In the genomic region with DNA sequence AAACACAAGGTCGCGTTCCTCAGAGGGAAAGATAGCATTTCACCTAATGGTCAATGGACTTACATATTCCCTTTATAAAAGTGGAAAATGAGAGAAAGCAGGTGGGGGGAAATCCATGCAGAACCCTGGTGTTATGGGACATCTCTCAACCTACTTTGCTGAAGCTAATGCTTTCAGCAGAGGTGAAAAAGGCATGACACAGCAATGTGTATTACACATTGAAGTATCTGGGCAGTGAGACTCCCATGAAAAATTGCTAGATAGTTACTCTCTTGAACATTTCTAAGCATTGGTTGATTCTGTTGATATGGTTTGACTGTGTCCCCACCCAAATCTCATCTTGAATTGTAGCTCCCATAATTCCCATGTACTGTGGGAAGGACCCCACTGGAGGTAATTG, we compare ENCODE assay signal across 23 cellular contexts.
DNase-seq lines count a peak whose midpoint lies in the region; ATAC-seq, FAIRE-seq and TF ChIP-seq lines count a peak whose summit lies in the region.
"Had no signal": no experiment of that assay in that cellular context is flagged by ENCODE, and none has a peak within 500 bp of the region (broad histone marks: within the 10 kb centered on the region; RNA-seq: fewer than 3 reads in every experiment).

No MANE protein-coding gene starts in this region.

- H3K4me2 ChIP-seq in OCI-LY3 (ENCODE audit: low read length) (no peak overlapping the region), K562 (ENCODE audit: insufficient read depth, low read length) (no peak overlapping the region)
- H3K4me2 ChIP-seq: BLaER1 had no signal

- peaks cover 0 to 7% (median 2%) of the 10 kb centered on the region in 3 donors for H3K4me1 Mint-ChIP-seq in CD8-positive, alpha-beta memory T cell

- 0 out of 2 replicates have a peak, but pooled peaks cover 5% of the 10 kb centered on the region for H3K9me3 ChIP-seq in OCI-LY3 (ENCODE audit: insufficient read depth, low read length)
- no peaks in the 10 kb centered on the region for H3K9me3 ChIP-seq in K562 (replicated peaks; ENCODE audit: control insufficient read depth, insufficient read depth, low read depth, low read length)
- H3K9me3 ChIP-seq in CD8-positive, alpha-beta memory T cell (ENCODE audit: low read length) = no peaks in the 10 kb centered on the region
- H3K9me3 ChIP-seq in sigmoid colon = no peaks in the 10 kb centered on the region
- H3K9me3 ChIP-seq in right atrium auricular region = no peaks in the 10 kb centered on the region
- H3K9me3 ChIP-seq: BE2C, BLaER1, Caco-2 had no signal

- H4K20me1 ChIP-seq in OCI-LY3 (ENCODE audit: insufficient read depth, low read length) = no peaks in the 10 kb centered on the region
- no peaks in the 10 kb centered on the region for H4K20me1 ChIP-seq in K562 (replicated peaks; ENCODE audit: control insufficient read depth, insufficient read depth, low read length)
- H4K20me1 ChIP-seq: BLaER1 had no signal

- ATAC-seq in K562 = 0 out of 3 replicates have a peak, but pooled peaks have one; percentile 12
- ATAC-seq: GM12878 had no signal

- H3K27me3 ChIP-seq in OCI-LY3 (ENCODE audit: low read depth, low read length) = no peaks in the 10 kb centered on the region
- H3K27me3 ChIP-seq in K562 (ENCODE audit: control insufficient read depth in 2 of 2, insufficient read depth in 2 of 2, low read length in 2 of 2) = no peaks in the 10 kb centered on the region
- H3K27me3 ChIP-seq in CD8-positive, alpha-beta memory T cell (ENCODE audit: insufficient read depth, low read length, poor library complexity, severe bottlenecking) = no peaks in the 10 kb centered on the region
- no peaks in the 10 kb centered on the region for H3K27me3 ChIP-seq in sigmoid colon
- no peaks in the 10 kb centered on the region for H3K27me3 ChIP-seq in right atrium auricular region
- H3K27me3 ChIP-seq: BE2C, BLaER1 had no signal

- no TSS peak for BruUV-seq in K562 (replicated peaks; lab: Mats Ljungman, UMichigan)

- H3K4me3 Mint-ChIP-seq in CD8-positive, alpha-beta memory T cell = no peak overlapping the region
- H3K4me3 Mint-ChIP-seq: CD14-positive monocyte; CD4-positive, alpha-beta memory T cell; CD4-positive, CD25-positive, alpha-beta regulatory T cell had no signal

- no peak overlapping the region for H3K4me3 ChIP-seq in OCI-LY3 (ENCODE audit: low read length)
- H3K4me3 ChIP-seq in K562 = no peak overlapping the region
- no peak overlapping the region for H3K4me3 ChIP-seq in CD8-positive, alpha-beta memory T cell (ENCODE audit: low read length)
- H3K4me3 ChIP-seq in sigmoid colon = no peak overlapping the region
- H3K4me3 ChIP-seq in right atrium auricular region = no peak overlapping the region
- H3K4me3 ChIP-seq: BLaER1, GM12878 had no signal

- POLR2A ChIA-PET in K562 (lab: Yijun Ruan, JAX) = interaction anchor here (0.8 to 2.5 kb wide), 5 partner anchors 9 to 242 kb away, joined by 3 to 9 read pairs (median 3); no protein-coding TSS in a partner anchor
- POLR2A ChIA-PET in CD8-positive, alpha-beta memory T cell (lab: Charles Lee) = interaction anchor here (0.6 kb wide), 1 partner anchor 15 kb away, joined by 4 read pairs; no protein-coding TSS in a partner anchor

- no peak for TF ChIP-seq EP300 in K562 (IDR thresholded peaks at IDR 0.05; ENCODE audit: low read length)
- TF ChIP-seq EP300 in sigmoid colon (IDR thresholded peaks at IDR 0.05) = no peak

- no peak overlapping the region for H3K27ac Mint-ChIP-seq in CD8-positive, alpha-beta memory T cell
- H3K27ac Mint-ChIP-seq: CD14-positive monocyte; CD4-positive, alpha-beta memory T cell; CD4-positive, CD25-positive, alpha-beta regulatory T cell had no signal

- H3K9ac ChIP-seq in OCI-LY3 (ENCODE audit: low read length) (no peak overlapping the region), K562 (ENCODE audit: insufficient read depth in 1 of 2, low read depth in 2 of 2, low read length in 2 of 2) (no peak overlapping the region)
- H3K9ac ChIP-seq: BLaER1 had no signal

- peaks cover 0 to 1% of the 10 kb centered on the region in 2 donors for H3K27me3 Mint-ChIP-seq in CD8-positive, alpha-beta memory T cell
- H3K27me3 Mint-ChIP-seq: CD4-positive, alpha-beta memory T cell; CD4-positive, CD25-positive, alpha-beta regulatory T cell had no signal

- no peak for TF ChIP-seq CTCF in OCI-LY3 (IDR thresholded peaks at IDR 0.05; ENCODE audit: low read depth, low read length)
- no peak for TF ChIP-seq CTCF in K562 (IDR thresholded peaks at IDR 0.05 in 2 of 3, conservative IDR thresholded peaks at IDR 0.05 in 1 of 3; ENCODE audit: insufficient read depth in 2 of 3, low read depth in 1 of 3, low read length in 3 of 3)
- no peak for TF ChIP-seq CTCF in sigmoid colon (IDR thresholded peaks at IDR 0.05)
- no peak for TF ChIP-seq CTCF in right atrium auricular region (IDR thresholded peaks at IDR 0.05)

- CTCF ChIA-PET in K562 (lab: Yijun Ruan, JAX; ENCODE audit: low intra/inter-chr PET ratio) = no interaction called here
- CTCF ChIA-PET in CD8-positive, alpha-beta memory T cell (lab: Charles Lee) = no interaction called here

- H3K9me3 Mint-ChIP-seq in CD8-positive, alpha-beta memory T cell = no peaks in the 10 kb centered on the region
- H3K9me3 Mint-ChIP-seq: CD14-positive monocyte; CD4-positive, alpha-beta memory T cell; CD4-positive, CD25-positive, alpha-beta regulatory T cell had no signal

- H3K79me2 ChIP-seq in OCI-LY3 (ENCODE audit: low read length) (no peaks in the 10 kb centered on the region), K562 (ENCODE audit: control insufficient read depth, insufficient read depth, low read length) (no peaks in the 10 kb centered on the region; the same call in 2 of the 3 replicates)

- peak overlapping the region; percentile 85 for H3K27ac ChIP-seq in OCI-LY3 (ENCODE audit: low read length)
- no peak overlapping the region for H3K27ac ChIP-seq in K562 (ENCODE audit: extremely low read depth, low read depth, low read length)
- H3K27ac ChIP-seq in CD8-positive, alpha-beta memory T cell (ENCODE audit: low read depth, low read length) = no peak overlapping the region
- no peak overlapping the region for H3K27ac ChIP-seq in caudate nucleus (ENCODE audit: low read depth, low read length)
- H3K27ac ChIP-seq in sigmoid colon = no peak overlapping the region
- no peak overlapping the region for H3K27ac ChIP-seq in right atrium auricular region
- H3K27ac ChIP-seq: BLaER1 had no signal

- H3K4me1 ChIP-seq in OCI-LY3 (ENCODE audit: low read length) (peaks cover 61% of the 10 kb centered on the region), K562 (replicated peaks in 1 of 2; ENCODE audit: control insufficient read depth in 2 of 2, insufficient read depth in 2 of 2, low read length in 2 of 2) (peaks cover 9 to 37% of the 10 kb centered on the region in 2 experiments), sigmoid colon (peaks cover 0 to 1% (median under 1%) of the 10 kb centered on the region in 4 donors), right atrium auricular region (no peaks in the 10 kb centered on the region)
- H3K4me1 ChIP-seq in CD8-positive, alpha-beta memory T cell (ENCODE audit: insufficient read depth, low read length) = no peaks in the 10 kb centered on the region
- H3K4me1 ChIP-seq: BE2C, BLaER1 had no signal

- no peaks in the 10 kb centered on the region for H3K36me3 ChIP-seq in OCI-LY3 (replicated peaks; ENCODE audit: low read depth, low read length)
- no peaks in the 10 kb centered on the region for H3K36me3 ChIP-seq in K562 (ENCODE audit: control insufficient read depth, insufficient read depth, low read length)
- no peaks in the 10 kb centered on the region for H3K36me3 ChIP-seq in CD8-positive, alpha-beta memory T cell (ENCODE audit: insufficient read depth, low read length)
- H3K36me3 ChIP-seq in sigmoid colon = no peaks in the 10 kb centered on the region
- no peaks in the 10 kb centered on the region for H3K36me3 ChIP-seq in right atrium auricular region
- H3K36me3 ChIP-seq: BE2C, BLaER1 had no signal

- in situ Hi-C loops in K562 (cut with MboI) = no loop called here

- H2AFZ ChIP-seq in OCI-LY3 (ENCODE audit: low read depth, low read length) (no peak overlapping the region), K562 (ENCODE audit: low read depth, low read length) (no peak overlapping the region)

- DNase-seq in K562 (ENCODE audit: extremely low read depth in 1 of 4, low spot score in 3 of 4) = no peak
- DNase-seq in erythroblast (lab: John Stamatoyannopoulos, UW) = peak; percentile 22 to 40
- no peak for DNase-seq in CD8-positive, alpha-beta memory T cell
- no peak for DNase-seq in caudate nucleus (lab: John Stamatoyannopoulos, UW)
- DNase-seq in sigmoid colon = no peak
- no peak for DNase-seq in right atrium auricular region (ENCODE audit: low spot score)
- DNase-seq: 8988T; ACHN; BE2C; C1 segment of cervical spinal cord; Caco-2; Calu3; CD4-positive, alpha-beta memory T cell; CD4-positive, CD25-positive, alpha-beta regulatory T cell; DMS79 treated with DMSO at 0.1 percent for 48 hours had no signal

- TF ChIP-seq POLR2A in K562 (conservative IDR thresholded peaks at IDR 0.05) = no peak
- TF ChIP-seq POLR2A in erythroblast (IDR thresholded peaks at IDR 0.05; ENCODE audit: low read length) = no peak
- TF ChIP-seq POLR2A in sigmoid colon (IDR thresholded peaks at IDR 0.05) = no peak

- 91% methylated on average over 2 of the region's 2 CpGs for WGBS in K562 (ENCODE audit: insufficient coverage, low coverage, missing lambda C conversion rate)
- 68 to 97% methylated on average over 2 of the region's 2 CpGs for WGBS in sigmoid colon, 2 donors

- FAIRE-seq in K562 (lab: Jason Lieb, UNC) = no peak
- FAIRE-seq: A204.1, D721Med, G401.6, GM18507 had no signal

- intact Hi-C loops in K562 (cut with micrococcal nuclease) = loop anchor here (5.0 kb wide), 1 partner anchor 87 kb away; no protein-coding TSS in a partner anchor
- intact Hi-C loops in sigmoid colon (cut with DNase I) = no loop called here

- H3K36me3 Mint-ChIP-seq in CD8-positive, alpha-beta memory T cell = no peaks in the 10 kb centered on the region
- H3K36me3 Mint-ChIP-seq: CD14-positive monocyte; CD4-positive, alpha-beta memory T cell; CD4-positive, CD25-positive, alpha-beta regulatory T cell had no signal

- no peaks in the 10 kb centered on the region for H3K9me1 ChIP-seq in K562 (ENCODE audit: control insufficient read depth, insufficient read depth, low read length)

- TF ChIP-seq RAD21 in K562 (CRISPR knock-in tag; conservative IDR thresholded peaks at IDR 0.05 in 1 of 2, IDR thresholded peaks at IDR 0.05 in 1 of 2) = no peak

TF ChIP-seq in K562, 482 proteins besides CTCF, POLR2A, EP300 and RAD21 (continues in another document):
- TF ChIP-seq, protein P1, sequence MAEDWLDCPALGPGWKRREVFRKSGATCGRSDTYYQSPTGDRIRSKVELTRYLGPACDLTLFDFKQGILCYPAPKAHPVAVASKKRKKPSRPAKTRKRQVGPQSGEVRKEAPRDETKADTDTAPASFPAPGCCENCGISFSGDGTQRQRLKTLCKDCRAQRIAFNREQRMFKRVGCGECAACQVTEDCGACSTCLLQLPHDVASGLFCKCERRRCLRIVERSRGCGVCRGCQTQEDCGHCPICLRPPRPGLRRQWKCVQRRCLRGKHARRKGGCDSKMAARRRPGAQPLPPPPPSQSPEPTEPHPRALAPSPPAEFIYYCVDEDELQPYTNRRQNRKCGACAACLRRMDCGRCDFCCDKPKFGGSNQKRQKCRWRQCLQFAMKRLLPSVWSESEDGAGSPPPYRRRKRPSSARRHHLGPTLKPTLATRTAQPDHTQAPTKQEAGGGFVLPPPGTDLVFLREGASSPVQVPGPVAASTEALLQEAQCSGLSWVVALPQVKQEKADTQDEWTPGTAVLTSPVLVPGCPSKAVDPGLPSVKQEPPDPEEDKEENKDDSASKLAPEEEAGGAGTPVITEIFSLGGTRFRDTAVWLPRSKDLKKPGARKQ (CRISPR knock-in tag; IDR thresholded peaks at IDR 0.05) = no peak
- TF ChIP-seq OTX1 (CRISPR knock-in tag; IDR thresholded peaks at IDR 0.05) = no peak

Comparison
In these comparisons a context has a peak if more than half of its experiments do, and no peak if none do; other contexts are left out.
1. DNase-seq: peak in erythroblast (2 of 2); none in K562 (0 of 4), CD8-positive, alpha-beta memory T cell (0 of 5), caudate nucleus (0 of 61), sigmoid colon (single experiment) and right atrium auricular region (single experiment).